ENCODE assay signal across 17 cellular contexts in genomic region chr10:90674461-90674860, GRCh38.
"Had no signal": no experiment of that assay in that cellular context is flagged by ENCODE, and none has a peak within 500 bp of the region (broad histone marks: within the 10 kb centered on the region; RNA-seq: fewer than 3 reads in every experiment).

No MANE protein-coding gene starts in this region.

- H3K27ac ChIP-seq: body of pancreas, dorsolateral prefrontal cortex, heart right ventricle, neural progenitor cell, psoas muscle, stomach had no signal

- H3K36me3 ChIP-seq: heart right ventricle, neural progenitor cell, stomach had no signal

- DNase-seq: activated CD4-positive, alpha-beta memory T cell treated with anti-CD3 and anti-CD28 coated beads for 36 hours; activated CD4-positive, alpha-beta T cell treated with anti-CD3 and anti-CD28 coated beads for 4 hours; activated gamma-delta T cell treated with Interleukin-2 at 50 U/mL for 16 hours; activated T-cell treated with anti-CD3 and anti-CD28 coated beads for 4 hours; body of pancreas; central memory CD4-positive, alpha-beta T cell; dorsolateral prefrontal cortex; heart right ventricle; naive thymus-derived CD4-positive, alpha-beta T cell; psoas muscle; small intestine; stimulated activated CD4-positive, alpha-beta T cell treated with anti-CD3 and anti-CD28 coated beads, Interleukin-15, amount 100 ng/mL, for 24 hours; stimulated activated CD4-positive, alpha-beta T cell treated with anti-CD3 and anti-CD28 coated beads, Interleukin-2, amount 100 ng/mL, for 48 hours; stomach had no signal

- H3K9ac ChIP-seq: neural progenitor cell had no signal

- H3K9me3 ChIP-seq: body of pancreas, heart right ventricle, psoas muscle, stomach had no signal

- H2AFZ ChIP-seq: neural progenitor cell had no signal

- FAIRE-seq: colon, small intestine had no signal

- H3K27me3 ChIP-seq: body of pancreas, heart right ventricle, neural progenitor cell, stomach had no signal

- H3K4me3 ChIP-seq: body of pancreas, dorsolateral prefrontal cortex, heart right ventricle, neural progenitor cell, psoas muscle, stomach had no signal

- H3K4me1 ChIP-seq: body of pancreas, heart right ventricle, neural progenitor cell, psoas muscle, stomach had no signal

- ATAC-seq: body of pancreas; heart right ventricle; naive thymus-derived CD4-positive, alpha-beta T cell; psoas muscle; WTC11 had no signal

- H3K4me2 ChIP-seq: neural progenitor cell had no signal
